8 cellular contexts compared by ENCODE assay signal in genomic region chr9:117247271-117247670, GRCh38.
DNase-seq lines count a peak whose midpoint lies in the region; ATAC-seq and TF ChIP-seq lines count a peak whose summit lies in the region.

No MANE protein-coding gene starts in this region.

- ATAC-seq in GM19351 (IDR thresholded peaks at IDR 0.05; ENCODE audit: unreplicated experiment) (peak; percentile 61), gastroesophageal sphincter (no peak), GM18873 (IDR thresholded peaks at IDR 0.05; ENCODE audit: low FRiP score, unreplicated experiment) (no peak)

- WGBS in gastroesophageal sphincter (ENCODE audit: low coverage in 1 of 2), 2 donors, result 10 to 60% methylated on average over 1 of the region's 1 CpG

- H3K4me1 ChIP-seq in OCI-LY7 (ENCODE audit: insufficient read depth, low read length, poor library complexity, severe bottlenecking) (no peaks in the 10 kb centered on the region), gastroesophageal sphincter (no peaks in the 10 kb centered on the region)

- POLR2A ChIA-PET in AG04449 (lab: Yijun Ruan, JAX) (no interaction called here), OCI-LY7 (lab: Charles Lee) (interaction anchor here (1.3 kb wide), 1 partner anchor 11 kb away, joined by 5 read pairs; no protein-coding TSS in a partner anchor)

- no peak for TF ChIP-seq POLR2A in gastroesophageal sphincter (IDR thresholded peaks at IDR 0.05)

- no peaks in the 10 kb centered on the region for H4K20me1 ChIP-seq in OCI-LY7 (ENCODE audit: insufficient read depth, low read length)

- H3K79me2 ChIP-seq in OCI-LY7 (ENCODE audit: insufficient read depth, low read depth, low read length), result no peaks in the 10 kb centered on the region

- H3K9me3 ChIP-seq in OCI-LY7 (ENCODE audit: low read length) (no peaks in the 10 kb centered on the region), gastroesophageal sphincter (no peaks in the 10 kb centered on the region)

- intact Hi-C loops in OCI-LY7 (cut with micrococcal nuclease; ENCODE audit: unreplicated experiment), result no loop called here

- no peak for DNase-seq in AG04449 (ENCODE audit: low read depth, low spot score)
- peak; percentile 7 for DNase-seq in OCI-LY7 (ENCODE audit: low spot score)
- peak; percentile 13 to 28 for DNase-seq in hippocampal formation (lab: John Stamatoyannopoulos, UW)
- DNase-seq in SIG-M5 treated with dmso at 0.1 percent for 504 hours (lab: John Stamatoyannopoulos, UW; ENCODE audit: unreplicated experiment), result no peak
- DNase-seq in KG1 (lab: John Stamatoyannopoulos, UW), result no peak

- H3K36me3 ChIP-seq in OCI-LY7 (ENCODE audit: insufficient read depth, low read length) (no peaks in the 10 kb centered on the region), gastroesophageal sphincter (no peaks in the 10 kb centered on the region)

- H3K4me3 ChIP-seq in AG04449 (ENCODE audit: low read depth, low read length) (no peak overlapping the region), OCI-LY7 (ENCODE audit: low read depth, low read length, poor library complexity, severe bottlenecking) (no peak overlapping the region), gastroesophageal sphincter (no peak overlapping the region)

- TF ChIP-seq CTCF in AG04449 (IDR thresholded peaks at IDR 0.05; ENCODE audit: insufficient read depth, low read length, missing control alignments) (peak; percentile 18), OCI-LY7 (conservative IDR thresholded peaks at IDR 0.05; ENCODE audit: low read length) (peak; percentile 62), gastroesophageal sphincter (IDR thresholded peaks at IDR 0.05) (peak in 1 of 4 experiments; percentile 34)

- TF ChIP-seq EP300 in gastroesophageal sphincter (IDR thresholded peaks at IDR 0.05), result no peak

- no TSS peak for BruUV-seq in OCI-LY7 (replicated peaks; lab: Mats Ljungman, UMichigan)

- H3K27me3 ChIP-seq in gastroesophageal sphincter, result no peaks in the 10 kb centered on the region

- H2AFZ ChIP-seq in OCI-LY7 (ENCODE audit: low read length), result no peak overlapping the region

- H3K27ac ChIP-seq in OCI-LY7 (ENCODE audit: low read depth, low read length, poor library complexity, severe bottlenecking) (no peak overlapping the region), gastroesophageal sphincter (no peak overlapping the region)

- CTCF ChIA-PET in AG04449 (lab: Yijun Ruan, JAX) (interaction anchor here (1.5 kb wide), 1 partner anchor 10 kb away, joined by 5 read pairs; no protein-coding TSS in a partner anchor), OCI-LY7 (lab: Charles Lee; ENCODE audit: unreplicated experiment) (no interaction called here)

- no peak overlapping the region for H3K4me2 ChIP-seq in OCI-LY7 (ENCODE audit: low read length)

- H3K9me2 ChIP-seq in OCI-LY7 (ENCODE audit: insufficient read depth, low read length), result no peaks in the 10 kb centered on the region

Comparison
In these comparisons a context has a peak if more than half of its experiments do, and no peak if none do; other contexts are left out.
1. DNase-seq: peak in OCI-LY7 (single experiment) and hippocampal formation (2 of 2); none in AG04449 (single experiment), SIG-M5 treated with dmso at 0.1 percent for 504 hours (single experiment) and KG1 (single experiment).